ENCODE assay signal across 7 cellular contexts in genomic region chr2:138312061-138312460, GRCh38.
"Had no signal": no experiment of that assay in that cellular context is flagged by ENCODE, and none has a peak within 500 bp of the region (broad histone marks: within the 10 kb centered on the region; RNA-seq: fewer than 3 reads in every experiment).

No MANE protein-coding gene starts in this region.

- H3K27me3 Mint-ChIP-seq: IgD-negative memory B cell had no signal

- ATAC-seq: HepG2 had no signal

- H3K27ac ChIP-seq: HL-60, KMS-11 had no signal

- H3K4me3 Mint-ChIP-seq: IgD-negative memory B cell had no signal

- H3K9ac ChIP-seq: KMS-11 had no signal

- DNase-seq: KBM-7, KG1 had no signal

- H3K27ac Mint-ChIP-seq: IgD-negative memory B cell had no signal

- H3K4me1 Mint-ChIP-seq: IgD-negative memory B cell had no signal

- FAIRE-seq: HepG2, HTR-8/SVneo had no signal

- H3K4me2 ChIP-seq: KMS-11 had no signal
